In the genomic region with DNA sequence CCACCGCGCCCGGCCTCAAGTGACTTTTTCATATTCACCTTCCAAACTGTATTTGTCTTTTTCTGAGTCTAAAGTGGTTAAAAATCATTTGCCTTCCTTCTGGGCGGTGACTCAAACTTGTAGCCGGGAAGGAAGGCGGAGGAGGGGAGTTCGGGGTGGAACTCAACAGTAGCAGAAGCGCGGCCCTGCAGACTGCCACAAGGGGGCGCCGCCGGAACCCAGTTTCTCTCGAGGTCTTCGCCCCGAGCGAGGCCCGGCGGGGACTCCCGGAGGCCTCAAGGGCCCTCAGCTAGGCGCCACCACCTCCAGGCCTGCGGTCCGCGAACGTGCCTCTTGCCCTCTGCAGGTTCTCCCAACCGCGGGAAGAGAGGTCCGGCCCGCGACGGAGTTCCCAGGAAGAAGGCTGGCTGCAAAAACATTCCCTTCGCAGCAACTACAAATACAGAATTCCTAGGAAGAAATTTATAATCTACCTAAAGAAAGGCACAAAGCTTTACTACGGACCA, we compare ENCODE assay signal across 8 cellular contexts. TPM values are rescaled to one million over a fixed set of nuclear protein-coding genes. Genes with fewer than 3 reads are reported as not detected.
A peak's percentile ranks its signal among the peaks of the same experiment; 100 is the strongest.
DNase-seq lines count a peak whose midpoint lies in the region; ATAC-seq and TF ChIP-seq lines count a peak whose summit lies in the region.

No MANE protein-coding gene starts in this region.

- H3K4me3 Mint-ChIP-seq in osteocyte (ENCODE audit: unreplicated experiment), result peak overlapping the region; percentile 30

- H3K4me3 ChIP-seq in thyroid gland (replicated peaks in 1 of 3), result no peak overlapping the region

- no peaks in the 10 kb centered on the region for H3K36me3 ChIP-seq in thyroid gland

- peaks cover 4% of the 10 kb centered on the region in 2 donors for H3K4me1 ChIP-seq in thyroid gland

- intact Hi-C loops in thyroid gland (cut with DNase I), result loop anchor here (2.0 kb wide), 1 partner anchor 139 kb away; no protein-coding TSS in a partner anchor

- peak; percentile 99 for TF ChIP-seq CTCF in osteocyte (IDR thresholded peaks at IDR 0.05)
- peak; percentile 52 to 89 (median 68) for TF ChIP-seq CTCF in thyroid gland (IDR thresholded peaks at IDR 0.05)

- ATAC-seq in GM19372 (IDR thresholded peaks at IDR 0.05; ENCODE audit: low read depth, unreplicated experiment), result peak; percentile 75

- no peaks in the 10 kb centered on the region for H3K9me3 ChIP-seq in thyroid gland

- H3K27me3 Mint-ChIP-seq in osteocyte (ENCODE audit: unreplicated experiment), result peaks cover 45% of the 10 kb centered on the region

- no peaks in the 10 kb centered on the region for H3K27me3 ChIP-seq in thyroid gland

- H3K36me3 Mint-ChIP-seq in osteocyte (ENCODE audit: unreplicated experiment), result peaks cover 2% of the 10 kb centered on the region

- no peak for TF ChIP-seq POLR2A in thyroid gland (IDR thresholded peaks at IDR 0.05)

- H3K27ac ChIP-seq in thyroid gland, result no peak overlapping the region

- H3K4me1 Mint-ChIP-seq in osteocyte (ENCODE audit: unreplicated experiment), result peaks cover 6% of the 10 kb centered on the region

- H3K27ac Mint-ChIP-seq in osteocyte (ENCODE audit: unreplicated experiment), result no peak overlapping the region

- peak; percentile 76 for DNase-seq in COLO668 (lab: John Stamatoyannopoulos, UW; ENCODE audit: unreplicated experiment)
- DNase-seq in HK-2 (ENCODE audit: unreplicated experiment), result peak; percentile 96
- DNase-seq in SHP77 (lab: John Stamatoyannopoulos, UW), result peak; percentile 87 to 90
- DNase-seq in activated effector memory CD4-positive, alpha-beta T cell treated with anti-CD3 and anti-CD28 coated beads, Interleukin-2, amount 50 U/mL, for 16 hours, result peak; percentile 96
- DNase-seq in foreskin melanocyte, result peak; percentile 52
- DNase-seq in osteocyte (ENCODE audit: extremely low spot score, unreplicated experiment), result peak; percentile 95
- DNase-seq in thyroid gland, result peak; percentile 83 to 86

- H3K9me3 Mint-ChIP-seq in osteocyte (ENCODE audit: unreplicated experiment), result no peaks in the 10 kb centered on the region

- 11% methylated on average over 20 to 26 of the region's 32 CpGs for WGBS in thyroid gland, 2 donors

RNA-seq across cellular contexts. Expression of gene ITM2C, which starts 16.8 kb away (rescaled TPM):
- total RNA-seq in osteocyte (503 and 526 TPM in 2 replicates), thyroid gland (10 to 100 TPM; 29.2 to 54.0 (median 45.4) TPM)
